ENCODE assay signal across 8 cellular contexts in genomic region chr9:129174724-129175514, GRCh38. TPM values are rescaled to one million over a fixed set of nuclear protein-coding genes. Genes with fewer than 3 reads are reported as not detected.
DNase-seq lines count a peak whose midpoint lies in the region; ATAC-seq, FAIRE-seq and TF ChIP-seq lines count a peak whose summit lies in the region.

No MANE protein-coding gene starts in this region.

- CTCF ChIA-PET in HepG2 (lab: Yijun Ruan, JAX; ENCODE audit: low intra/inter-chr PET ratio, low total read pairs) = interaction anchor here (1.7 kb wide), 1 partner anchor 436 kb away, joined by 9 read pairs; no protein-coding TSS in a partner anchor

- TF ChIP-seq CTCF in HepG2 (CRISPR knock-in tag; IDR thresholded peaks at IDR 0.05) = peak; percentile 21; the same call in 1 of the 2 replicates

- H3K27me3 ChIP-seq in duodenal mucosa (ENCODE audit: control insufficient read depth in 1 of 2, insufficient read depth in 2 of 2, low read length in 2 of 2) (peaks cover 9 to 15% of the 10 kb centered on the region in 2 donors), HepG2 (ENCODE audit: control insufficient read depth in 1 of 2, insufficient read depth in 2 of 2, low read length in 2 of 2) (peaks cover 12 to 45% of the 10 kb centered on the region in 2 experiments)

- H3K9me3 ChIP-seq in duodenal mucosa (ENCODE audit: control insufficient read depth in 1 of 2, low read length in 2 of 2) = no peaks in the 10 kb centered on the region
- no peaks in the 10 kb centered on the region for H3K9me3 ChIP-seq in HepG2 (ENCODE audit: low read length)

- TF ChIP-seq RAD21 in HepG2 (CRISPR knock-in tag; IDR thresholded peaks at IDR 0.05) = no peak

- BruUV-seq in HepG2 (replicated peaks; lab: Mats Ljungman, UMichigan) = TSS peak; percentile 64

- in situ Hi-C loops in HepG2 (cut with HindIII; ENCODE audit: extremely low pct_ligation_motif_present, low pct_unique_long_range_greater_than_20kb) = loop anchor here (5.0 to 10.0 kb wide), 3 partner anchors 33 to 440 kb away; no protein-coding TSS in a partner anchor

- TF ChIP-seq EP300 in HepG2 (IDR thresholded peaks at IDR 0.05; ENCODE audit: low read depth in 2 of 2, low read length in 2 of 2) (no peak), HepG2 (CRISPR knock-in tag; IDR thresholded peaks at IDR 0.05; ENCODE audit: borderline replicate concordance) (no peak; the same call in 1 of the 2 replicates)

- intact Hi-C loops in HepG2 (cut with micrococcal nuclease; ENCODE audit: unreplicated experiment) = loop anchor here (5.0 to 10.0 kb wide), 4 partner anchors 33 to 450 kb away; partner anchors contain the start of genes C9orf50 and NTMT1

- peak overlapping the region; percentile 75 to 81 for H3K4me3 ChIP-seq in duodenal mucosa (ENCODE audit: low read depth in 1 of 2, low read length in 2 of 2)
- H3K4me3 ChIP-seq in HepG2 (replicated peaks in 1 of 3; ENCODE audit: insufficient read depth in 1 of 3, low read depth in 2 of 3, low read length in 3 of 3) = peak overlapping the region; percentile 83 to 93 (median 90)

- WGBS in HepG2 (ENCODE audit: low lambda C conversion rate) = under 1% methylated on average over 34 of the region's 53 CpGs

- peak; percentile 11 for ATAC-seq in HepG2
- no peak for ATAC-seq in GM21360 (IDR thresholded peaks at IDR 0.05; ENCODE audit: unreplicated experiment)

- DNase-seq in ELR (ENCODE audit: low read depth) = peak; percentile 90
- peak; percentile 88 for DNase-seq in LHCN-M2 (ENCODE audit: low read depth)
- DNase-seq in UCSD-AML1 (lab: John Stamatoyannopoulos, UW; ENCODE audit: unreplicated experiment) = peak; percentile 76
- DNase-seq in HepG2 (ENCODE audit: low spot score) = peak; percentile 57
- peak; percentile 16 for DNase-seq in stimulated activated CD4-positive, alpha-beta T cell treated with anti-CD3 and anti-CD28 coated beads, Interleukin-4, amount 100 ng/mL, for 1 hour
- DNase-seq in OCI-M2 (lab: John Stamatoyannopoulos, UW; ENCODE audit: unreplicated experiment) = no peak

- H3K9ac ChIP-seq in duodenal mucosa (ENCODE audit: low read depth in 1 of 2, low read length in 2 of 2) (peak overlapping the region; percentile 86 to 87), HepG2 (ENCODE audit: insufficient read depth, low read depth, low read length) (peak overlapping the region; percentile 78)

- H2AFZ ChIP-seq in HepG2 (ENCODE audit: low read length) = no peak overlapping the region

- H3K36me3 ChIP-seq in duodenal mucosa (ENCODE audit: control insufficient read depth in 1 of 2, insufficient read depth in 2 of 2, low read length in 2 of 2) (no peaks in the 10 kb centered on the region), HepG2 (replicated peaks in 1 of 2; ENCODE audit: control insufficient read depth in 1 of 2, insufficient read depth in 2 of 2, low read length in 2 of 2) (no peaks in the 10 kb centered on the region)

- POLR2A ChIA-PET in HepG2 (lab: Yijun Ruan, JAX) = interaction anchor here (0.8 to 5.6 kb wide), 18 partner anchors 10 to 451 kb away, joined by 3 to 55 read pairs (median 6); partner anchors contain the start of gene NTMT1

- H3K27ac ChIP-seq in duodenal mucosa (ENCODE audit: low read depth, low read length) (peak overlapping the region; percentile 92), HepG2 (ENCODE audit: extremely low read length, insufficient read depth, low read length) (peak overlapping the region; percentile 82)

- H3K4me1 ChIP-seq in duodenal mucosa (ENCODE audit: control insufficient read depth in 1 of 2, insufficient read depth in 2 of 2, low read length in 2 of 2) (peaks cover 21 to 28% of the 10 kb centered on the region in 2 donors), HepG2 (ENCODE audit: insufficient read depth, low read length) (peaks cover 53% of the 10 kb centered on the region)

- peak overlapping the region; percentile 94 for H3K4me2 ChIP-seq in HepG2 (ENCODE audit: low read depth, low read length)

- no peak for TF ChIP-seq POLR2A in HepG2 (IDR thresholded peaks at IDR 0.05; ENCODE audit: insufficient read depth in 1 of 2, low read depth in 2 of 2, low read length in 2 of 2)

- peaks cover 5% of the 10 kb centered on the region for H3K79me2 ChIP-seq in HepG2 (ENCODE audit: insufficient read depth, low read length)

- FAIRE-seq in HepG2 (lab: Jason Lieb, UNC) = no peak

- peaks cover 3% of the 10 kb centered on the region; the same call in 1 of the 2 replicates for H4K20me1 ChIP-seq in HepG2 (ENCODE audit: insufficient read depth, low read length)

TF ChIP-seq in HepG2, 621 proteins besides CTCF, POLR2A, EP300 and RAD21 (continues in another document):
- TF ChIP-seq ZNF552 (CRISPR knock-in tag; IDR thresholded peaks at IDR 0.05; ENCODE audit: borderline replicate concordance) = no peak
- peak; percentile 37; the same call in 1 of the 2 replicates for TF ChIP-seq THAP11 (CRISPR knock-in tag; IDR thresholded peaks at IDR 0.05)
- TF ChIP-seq ZHX2 (IDR thresholded peaks at IDR 0.05; ENCODE audit: low read depth) = no peak
- no peak for TF ChIP-seq ZHX2 (CRISPR knock-in tag; IDR thresholded peaks at IDR 0.05; ENCODE audit: borderline replicate concordance)
- TF ChIP-seq ZNF607 (CRISPR knock-in tag; IDR thresholded peaks at IDR 0.05; ENCODE audit: borderline replicate concordance) = no peak; the same call in 1 of the 2 replicates

RNA-seq across cellular contexts. Expression of gene IER5L, which starts 3.1 kb away (rescaled TPM):
- total RNA-seq in LHCN-M2 (2014; rRNA removed) (10.7 and 12.5 TPM in 2 replicates), HepG2 (2016; rRNA removed; fragmentation: Illumina TruSeq; extraction: Trizol) (2.5 and 3.3 TPM in 2 replicates)
- 5.1 TPM for polyA plus RNA-seq in LHCN-M2 (2012)
- total RNA-seq in HepG2 (2016; cell fraction: cytosol; rRNA removed; fragmentation: Illumina TruSeq; extraction: Trizol; ENCODE audit: low read depth) = 2.4 and 2.5 TPM in 2 replicates
- total RNA-seq in HepG2 (2016; cell fraction: insoluble cytoplasmic fraction; rRNA removed; fragmentation: Illumina TruSeq; extraction: Trizol) = 2.6 and 3.2 TPM in 2 replicates
- total RNA-seq in HepG2 (2016; cell fraction: membrane; rRNA removed; fragmentation: Illumina TruSeq; extraction: Trizol) = 2.0 and 2.7 TPM in 2 replicates
- 0.84 and 1.2 TPM in 2 replicates for total RNA-seq in HepG2 (2016; cell fraction: nucleus; rRNA removed; fragmentation: Illumina TruSeq; extraction: Trizol)
- 1.8 and 3.6 TPM in 2 replicates for polyA plus RNA-seq in HepG2 (2011; rRNA removed)
- polyA plus RNA-seq in HepG2 (2011; cell fraction: cytosol; rRNA removed) = 2.1 and 3.1 TPM in 2 replicates
- 4.4 and 4.5 TPM in 2 replicates for polyA plus RNA-seq in HepG2 (2011; cell fraction: nucleus; rRNA removed)
- 1.5 and 2.6 TPM in 2 replicates for polyA plus RNA-seq in HepG2 (2012)
- polyA plus RNA-seq in HepG2 (2016; cell fraction: cytosol; fragmentation: Illumina TruSeq; extraction: Trizol; ENCODE audit: low read depth) = 0.59 and 0.61 TPM in 2 replicates
- 2.2 and 2.5 TPM in 2 replicates for polyA plus RNA-seq in HepG2 (2016; cell fraction: insoluble cytoplasmic fraction; fragmentation: Illumina TruSeq; extraction: Trizol; ENCODE audit: low read depth)
- 0.52 and 0.74 TPM in 2 replicates for polyA plus RNA-seq in HepG2 (2016; cell fraction: membrane; fragmentation: Illumina TruSeq; extraction: Trizol; ENCODE audit: low read depth)
- 1.3 and 2.1 TPM in 2 replicates for polyA plus RNA-seq in HepG2 (2016; cell fraction: nucleus; fragmentation: Illumina TruSeq; extraction: Trizol; ENCODE audit: insufficient read depth, low read depth)
- polyA minus RNA-seq in HepG2 (2011; rRNA and poly(A)+ RNA removed; ENCODE audit: low replicate concordance) = 5.5 and 12.0 TPM in 2 replicates
- 5.6 and 6.2 TPM in 2 replicates for polyA minus RNA-seq in HepG2 (2011; cell fraction: cytosol; rRNA and poly(A)+ RNA removed)
- 1.2 and 1.9 TPM in 2 replicates for polyA minus RNA-seq in HepG2 (2011; cell fraction: nucleus; rRNA and poly(A)+ RNA removed)
